Comparison of ENCODE assay signal across 20 cellular contexts in the genomic region with DNA sequence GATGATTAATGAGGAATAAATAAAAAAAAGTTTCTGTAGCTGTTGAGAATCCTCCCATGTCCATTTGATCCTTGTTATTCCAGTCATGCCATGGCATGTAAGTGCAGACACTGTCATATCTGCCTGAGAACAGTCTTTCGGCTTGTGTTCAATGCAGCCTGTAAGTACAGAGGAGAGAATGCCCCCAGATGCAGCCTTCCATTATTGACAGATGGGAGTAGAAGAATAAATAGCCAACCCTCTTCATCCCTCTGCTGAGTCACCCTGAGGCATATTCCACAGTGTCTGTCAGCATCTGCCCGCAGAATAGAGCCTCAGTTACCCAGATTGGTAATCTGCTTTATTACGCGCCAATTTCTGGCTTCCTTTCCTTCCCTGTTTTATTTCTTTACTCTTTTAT.
DNase-seq lines count a peak whose midpoint lies in the region; ATAC-seq lines count a peak whose summit lies in the region.
"Had no signal": no experiment of that assay in that cellular context is flagged by ENCODE, and none has a peak within 500 bp of the region (broad histone marks: within the 10 kb centered on the region; RNA-seq: fewer than 3 reads in every experiment).

No MANE protein-coding gene starts in this region.

- no peak overlapping the region for H3K27ac Mint-ChIP-seq in naive thymus-derived CD8-positive, alpha-beta T cell
- H3K27ac Mint-ChIP-seq: CD8-positive, alpha-beta T cell; IgD-negative memory B cell had no signal

- H3K27me3 Mint-ChIP-seq in naive thymus-derived CD8-positive, alpha-beta T cell, result no peaks in the 10 kb centered on the region
- H3K27me3 Mint-ChIP-seq: IgD-negative memory B cell had no signal

- POLR2A ChIA-PET in naive thymus-derived CD8-positive, alpha-beta T cell (lab: Charles Lee), result no interaction called here

- peaks cover 0 to 17% (median 3%) of the 10 kb centered on the region in 9 donors for H3K9me3 Mint-ChIP-seq in naive thymus-derived CD8-positive, alpha-beta T cell
- H3K9me3 Mint-ChIP-seq: IgD-negative memory B cell had no signal

- H3K36me3 Mint-ChIP-seq in naive thymus-derived CD8-positive, alpha-beta T cell, result no peaks in the 10 kb centered on the region
- H3K36me3 Mint-ChIP-seq: CD8-positive, alpha-beta T cell; IgD-negative memory B cell had no signal

- no peak overlapping the region for H3K4me3 Mint-ChIP-seq in naive thymus-derived CD8-positive, alpha-beta T cell
- H3K4me3 Mint-ChIP-seq: CD8-positive, alpha-beta T cell; IgD-negative memory B cell had no signal

- ATAC-seq in naive thymus-derived CD8-positive, alpha-beta T cell, result no peak
- no peak for ATAC-seq in GM18502 (IDR thresholded peaks at IDR 0.05; ENCODE audit: poor library complexity, unreplicated experiment)
- ATAC-seq: A549; CD8-positive, alpha-beta T cell had no signal

- H3K4me1 Mint-ChIP-seq in naive thymus-derived CD8-positive, alpha-beta T cell, result no peaks in the 10 kb centered on the region
- H3K4me1 Mint-ChIP-seq: IgD-negative memory B cell had no signal

- intact Hi-C loops in head of caudate nucleus (cut with DNase I), result no loop called here

- DNase-seq in NCI-H2171 treated with DMSO at 0.1 percent for 48 hours (lab: John Stamatoyannopoulos, UW) (peak; percentile 73), NCI-H2171 (lab: John Stamatoyannopoulos, UW) (no peak), NCI-H82 treated with DMSO at 0.1 percent for 48 hours (lab: John Stamatoyannopoulos, UW; ENCODE audit: unreplicated experiment) (peak; percentile 12), head of caudate nucleus (peak in 22 of 42 donors; percentile 4 to 69 (median 42)), kidney tubule cell (ENCODE audit: low spot score) (no peak)
- DNase-seq in naive thymus-derived CD8-positive, alpha-beta T cell, result no peak
- DNase-seq: CD8-positive, alpha-beta T cell; GDM1; Karpas-422; NCI-H1048; NCI-H1436 treated with DMSO at 0.1 percent for 48 hours; NCI-H2081; NCI-H2227 treated with DMSO at 0.1 percent for 48 hours; NCI-H526; NK-92 treated with Interleukin-12 subunit alpha and Interleukin-12 subunit beta, amount 100 ng/mL, for 24 hours; Peyer's patch; SW 1271 had no signal

Comparison
In these comparisons a context has a peak if more than half of its experiments do, and no peak if none do; other contexts are left out.
1. DNase-seq: peak in NCI-H2171 treated with DMSO at 0.1 percent for 48 hours (single experiment), NCI-H82 treated with DMSO at 0.1 percent for 48 hours (single experiment) and head of caudate nucleus (22 of 42); none in NCI-H2171 (single experiment), naive thymus-derived CD8-positive, alpha-beta T cell (0 of 10) and kidney tubule cell (single experiment).